Comparison of ENCODE assay signal across 8 cellular contexts in the genomic region with DNA sequence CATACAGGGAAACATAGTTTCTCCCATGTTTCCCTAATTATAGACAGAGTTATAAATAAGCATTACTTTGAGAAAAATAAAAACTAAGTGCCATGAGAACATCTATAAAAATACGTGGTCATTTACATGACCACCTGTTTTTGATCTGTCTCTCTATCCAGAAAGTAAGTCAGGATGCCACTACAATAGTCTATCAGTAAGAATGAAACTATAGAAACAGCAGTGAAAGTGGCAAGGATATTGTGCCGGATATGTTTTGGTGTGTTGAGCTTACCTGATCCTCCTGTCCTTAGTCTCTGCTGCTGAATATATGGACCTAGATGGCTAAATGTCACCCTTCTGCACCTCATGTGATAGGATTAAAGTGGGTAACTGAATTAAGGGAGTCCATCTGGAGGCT.
"Had no signal": no experiment of that assay in that cellular context is flagged by ENCODE, and none has a peak within 500 bp of the region (broad histone marks: within the 10 kb centered on the region; RNA-seq: fewer than 3 reads in every experiment).

No MANE protein-coding gene starts in this region.

- ATAC-seq: HCT116, HepG2 had no signal

- DNase-seq: GM23248, GOT3, H7, HFFc6, Karpas-422, KBM-7 had no signal
